In genomic region chr2:43526994-43527393, GRCh38 we compare ENCODE assay signal across 15 cellular contexts.
A peak's percentile ranks its signal among the peaks of the same experiment; 100 is the strongest.
DNase-seq lines count a peak whose midpoint lies in the region; ATAC-seq, FAIRE-seq and TF ChIP-seq lines count a peak whose summit lies in the region.
"Had no signal": no experiment of that assay in that cellular context is flagged by ENCODE, and none has a peak within 500 bp of the region (broad histone marks: within the 10 kb centered on the region; RNA-seq: fewer than 3 reads in every experiment).

No MANE protein-coding gene starts in this region.

- peaks cover 12% of the 10 kb centered on the region for H3K36me3 Mint-ChIP-seq in chondrocyte (ENCODE audit: low read depth)
- H3K36me3 Mint-ChIP-seq in naive thymus-derived CD4-positive, alpha-beta T cell, result peaks cover 5 to 48% (median 43%) of the 10 kb centered on the region in 5 donors

- no peak overlapping the region for H3K9ac ChIP-seq in kidney (ENCODE audit: low read length in 2 of 2)

- H3K27ac ChIP-seq in kidney (ENCODE audit: low read depth in 2 of 2, low read length in 2 of 2) (no peak overlapping the region), upper lobe of right lung (peak overlapping the region; percentile 17)
- H3K27ac ChIP-seq in naive thymus-derived CD4-positive, alpha-beta T cell (ENCODE audit: low read depth, low read length), result no peak overlapping the region

- H3K4me3 ChIP-seq in kidney (ENCODE audit: low read length in 2 of 2) (no peak overlapping the region), upper lobe of right lung (no peak overlapping the region)
- H3K4me3 ChIP-seq in naive thymus-derived CD4-positive, alpha-beta T cell (ENCODE audit: low read length), result no peak overlapping the region
- H3K4me3 ChIP-seq: HAP-1 had no signal

- ATAC-seq in sciatic nerve (peak; percentile 80), upper lobe of right lung (no peak), HG03378 (IDR thresholded peaks at IDR 0.05; ENCODE audit: unreplicated experiment) (no peak)
- no peak for ATAC-seq in naive thymus-derived CD4-positive, alpha-beta T cell

- peaks cover 9% of the 10 kb centered on the region for H3K9me3 Mint-ChIP-seq in chondrocyte (ENCODE audit: low read depth)
- H3K9me3 Mint-ChIP-seq in naive thymus-derived CD4-positive, alpha-beta T cell, result peaks cover 0 to 16% (median 4%) of the 10 kb centered on the region in 11 donors

- H3K9me3 ChIP-seq in kidney (ENCODE audit: control insufficient read depth in 1 of 2, low read length in 2 of 2) (peaks cover 0 to 6% of the 10 kb centered on the region in 2 donors), upper lobe of right lung (no peaks in the 10 kb centered on the region)
- H3K9me3 ChIP-seq in naive thymus-derived CD4-positive, alpha-beta T cell (ENCODE audit: control insufficient read depth in 2 of 3, low read length in 3 of 3), result peaks cover 0 to 3% (median 0%) of the 10 kb centered on the region in 3 experiments
- H3K9me3 ChIP-seq: Caco-2 had no signal

- peaks cover 31% of the 10 kb centered on the region for H3K4me1 Mint-ChIP-seq in chondrocyte (ENCODE audit: low read depth)
- H3K4me1 Mint-ChIP-seq in naive thymus-derived CD4-positive, alpha-beta T cell, result peaks cover 0 to 14% (median 8%) of the 10 kb centered on the region in 7 donors

- H3K4me1 ChIP-seq in kidney (ENCODE audit: control insufficient read depth in 1 of 2, insufficient read depth in 1 of 2, low read depth in 1 of 2, low read length in 2 of 2) (no peaks in the 10 kb centered on the region), upper lobe of right lung (peaks cover 15% of the 10 kb centered on the region)
- no peaks in the 10 kb centered on the region for H3K4me1 ChIP-seq in naive thymus-derived CD4-positive, alpha-beta T cell (ENCODE audit: control insufficient read depth in 2 of 2, insufficient read depth in 2 of 2, low read length in 2 of 2)
- H3K4me1 ChIP-seq: Caco-2 had no signal

- CTCF ChIA-PET in naive thymus-derived CD4-positive, alpha-beta T cell (lab: Charles Lee), result interaction anchor here (0.6 kb wide), 1 partner anchor 115 kb away, joined by 3 read pairs; no protein-coding TSS in a partner anchor

- FAIRE-seq in kidney (lab: Jason Lieb, UNC), result peak; percentile 15
- FAIRE-seq: GM12891 had no signal

- POLR2A ChIA-PET in naive thymus-derived CD4-positive, alpha-beta T cell (lab: Charles Lee), result no interaction called here

- H3K36me3 ChIP-seq in kidney (ENCODE audit: control insufficient read depth in 1 of 2, insufficient read depth in 2 of 2, low read length in 2 of 2) (no peaks in the 10 kb centered on the region), upper lobe of right lung (no peaks in the 10 kb centered on the region)
- H3K36me3 ChIP-seq in naive thymus-derived CD4-positive, alpha-beta T cell (ENCODE audit: control insufficient read depth in 2 of 3, insufficient read depth in 3 of 3, low read length in 3 of 3), result peaks cover 0 to 15% (median 6%) of the 10 kb centered on the region in 3 experiments
- H3K36me3 ChIP-seq: HAP-1 had no signal

- H3K27me3 ChIP-seq in upper lobe of right lung, result no peaks in the 10 kb centered on the region
- no peaks in the 10 kb centered on the region for H3K27me3 ChIP-seq in naive thymus-derived CD4-positive, alpha-beta T cell (ENCODE audit: control insufficient read depth in 2 of 2, insufficient read depth in 2 of 2, low read length in 2 of 2)

- H3K27me3 Mint-ChIP-seq in chondrocyte (ENCODE audit: low read depth), result no peaks in the 10 kb centered on the region
- H3K27me3 Mint-ChIP-seq in naive thymus-derived CD4-positive, alpha-beta T cell, result no peaks in the 10 kb centered on the region

- H3K27ac Mint-ChIP-seq in chondrocyte (ENCODE audit: unreplicated experiment), result peak overlapping the region; percentile 30
- no peak overlapping the region for H3K27ac Mint-ChIP-seq in naive thymus-derived CD4-positive, alpha-beta T cell

- no peak overlapping the region for H3K4me3 Mint-ChIP-seq in chondrocyte (ENCODE audit: unreplicated experiment)
- H3K4me3 Mint-ChIP-seq in naive thymus-derived CD4-positive, alpha-beta T cell, result no peak overlapping the region

- TF ChIP-seq CTCF in chondrocyte (IDR thresholded peaks at IDR 0.05), result no peak
- TF ChIP-seq CTCF in kidney (IDR thresholded peaks at IDR 0.05; ENCODE audit: borderline replicate concordance, extremely low read depth, insufficient read depth), result no peak
- no peak for TF ChIP-seq CTCF in upper lobe of right lung (IDR thresholded peaks at IDR 0.05)

- intact Hi-C loops in kidney (cut with DNase I), result no loop called here
- intact Hi-C loops in sciatic nerve (cut with DNase I), result no loop called here
- intact Hi-C loops in upper lobe of right lung (cut with DNase I), result no loop called here
- intact Hi-C loops in naive thymus-derived CD4-positive, alpha-beta T cell (cut with micrococcal nuclease), result no loop called here

- DNase-seq in chondrocyte (ENCODE audit: low spot score), result no peak
- DNase-seq in kidney, result no peak
- DNase-seq in sciatic nerve (ENCODE audit: low spot score), result no peak
- DNase-seq in upper lobe of right lung, result no peak
- no peak for DNase-seq in NCI-H2081 treated with DMSO at 0.1 percent for 48 hours (lab: John Stamatoyannopoulos, UW)
- DNase-seq in naive thymus-derived CD4-positive, alpha-beta T cell, result no peak
- no peak for DNase-seq in central memory CD4-positive, alpha-beta T cell
- DNase-seq: Caco-2, DMS53, NCI-H1436 treated with DMSO at 0.1 percent for 48 hours, NCI-H226, NCI-H526 had no signal
